Comparison of ENCODE assay signal across 8 cellular contexts in genomic region chr17:81833160-81833920, GRCh38. TPM values are rescaled to one million over a fixed set of nuclear protein-coding genes. Genes with fewer than 3 reads are reported as not detected.
DNase-seq lines count a peak whose midpoint lies in the region; TF ChIP-seq lines count a peak whose summit lies in the region.

Gene MCRIP1 (minus strand): TSS chr17:81833291. CDS start chr17:81824506, 8,785 bp downstream.

- in situ Hi-C loops in G401 (cut with HindIII; ENCODE audit: low sequenced_read_pairs) = no loop called here

- H3K9me3 Mint-ChIP-seq in activated naive CD4-positive, alpha-beta T cell treated with anti-CD3 and anti-CD28 coated beads, Interleukin-2, amount 10 ng/mL, durations not matched to agents 7 days and 5 days = no peaks in the 10 kb centered on the region

- no peaks in the 10 kb centered on the region for H3K9me3 ChIP-seq in SK-N-MC (ENCODE audit: low read depth, low read length)

- no peaks in the 10 kb centered on the region for H3K36me3 Mint-ChIP-seq in activated naive CD4-positive, alpha-beta T cell treated with anti-CD3 and anti-CD28 coated beads, Interleukin-2, amount 10 ng/mL, durations not matched to agents 7 days and 5 days

- H3K27ac ChIP-seq in SK-N-MC (peak within 1 kb of the TSS; percentile 96), substantia nigra (ENCODE audit: low read depth, low read length, poor library complexity, severe bottlenecking) (peak within 1 kb of the TSS; percentile 83)

- H3K27me3 Mint-ChIP-seq in activated naive CD4-positive, alpha-beta T cell treated with anti-CD3 and anti-CD28 coated beads, Interleukin-2, amount 10 ng/mL, durations not matched to agents 7 days and 5 days = no peaks in the 10 kb centered on the region

- peak within 1 kb of the TSS; percentile 100 for H3K9ac ChIP-seq in SK-N-MC (ENCODE audit: insufficient read length)

- peak within 1 kb of the TSS; percentile 100 for H3K4me3 ChIP-seq in SK-N-MC

- H3K27ac Mint-ChIP-seq in activated naive CD4-positive, alpha-beta T cell treated with anti-CD3 and anti-CD28 coated beads, Interleukin-2, amount 10 ng/mL, durations not matched to agents 7 days and 5 days = peak within 1 kb of the TSS; percentile 94

- peak; percentile 85 for DNase-seq in G401 (ENCODE audit: low spot score)
- DNase-seq in HEK293T (ENCODE audit: extremely low spot score) = peak; percentile 99
- peak; percentile 92 for DNase-seq in NCI-H1048 (lab: John Stamatoyannopoulos, UW)
- DNase-seq in SK-N-MC (ENCODE audit: low read depth, low spot score) = peak; percentile 39
- DNase-seq in activated naive CD4-positive, alpha-beta T cell treated with anti-CD3 and anti-CD28 coated beads, Interleukin-2, amount 10 ng/mL, durations not matched to agents 7 days and 5 days = peak; percentile 96
- peak; percentile 95 for DNase-seq in germinal center (ENCODE audit: low spot score)
- DNase-seq in non-pigmented ciliary epithelial cell (ENCODE audit: low read depth) = peak; percentile 37
- DNase-seq in substantia nigra (lab: John Stamatoyannopoulos, UW) = peak; percentile 18 to 96 (median 83)

- H3K36me3 ChIP-seq in SK-N-MC (ENCODE audit: insufficient read depth, low read length) = no peaks in the 10 kb centered on the region

- H3K4me3 Mint-ChIP-seq in activated naive CD4-positive, alpha-beta T cell treated with anti-CD3 and anti-CD28 coated beads, Interleukin-2, amount 10 ng/mL, durations not matched to agents 7 days and 5 days = peak within 1 kb of the TSS; percentile 87

- CTCF ChIA-PET in HEK293T (lab: Yijun Ruan, JAX) = interaction anchor here (0.9 to 1.3 kb wide), 2 partner anchors 11 to 25 kb away, joined by 3 to 7 read pairs; no protein-coding TSS in a partner anchor
- CTCF ChIA-PET in activated naive CD4-positive, alpha-beta T cell treated with anti-CD3 and anti-CD28 coated beads, Interleukin-2, amount 10 ng/mL, durations not matched to agents 7 days and 5 days (lab: Charles Lee) = no interaction called here

- peaks cover 26% of the 10 kb centered on the region for H3K4me1 Mint-ChIP-seq in activated naive CD4-positive, alpha-beta T cell treated with anti-CD3 and anti-CD28 coated beads, Interleukin-2, amount 10 ng/mL, durations not matched to agents 7 days and 5 days

- POLR2A ChIA-PET in HEK293T (lab: Yijun Ruan, JAX) = interaction anchor here (0.6 to 3.1 kb wide), 34 partner anchors 8 to 263 kb away, joined by 3 to 18 read pairs (median 4); partner anchors contain the start of genes CCDC137, MAFG, OXLD1 and P4HB

TF ChIP-seq in HEK293T, 16 proteins besides CTCF, POLR2A, EP300 and RAD21:
- TF ChIP-seq BHLHE40 (IDR thresholded peaks at IDR 0.05; ENCODE audit: borderline replicate concordance) = no peak
- peak; percentile 89 for TF ChIP-seq L3MBTL2 (conservative IDR thresholded peaks at IDR 0.05)
- TF ChIP-seq ZNF384 (IDR thresholded peaks at IDR 0.05) = no peak
- TF ChIP-seq SP1 (IDR thresholded peaks at IDR 0.05) = no peak

RNA-seq across cellular contexts. Expression of gene MCRIP1, which starts in this region (rescaled TPM):
- 130 and 133 TPM in 2 replicates for total RNA-seq in G401 (2014; rRNA removed; shearing (Covaris generic))

Comparison
In these comparisons a context has a peak if more than half of its experiments do, and no peak if none do; other contexts are left out.
1. Peak in every context shown above with its lines: DNase-seq, H3K4me3 ChIP-seq and H3K27ac ChIP-seq.
2. DNase-seq: peak in every context shown above with its lines; median percentile 99 in HEK293T; 96 in activated naive CD4-positive, alpha-beta T cell treated with anti-CD3 and anti-CD28 coated beads, Interleukin-2, amount 10 ng/mL, durations not matched to agents 7 days and 5 days; 95 in germinal center; 92 in NCI-H1048; 85 in G401; 83 in substantia nigra; 39 in SK-N-MC; 37 in non-pigmented ciliary epithelial cell.